15 cellular contexts compared by ENCODE assay signal in genomic region chr11:89893245-89893644, GRCh38. TPM values are rescaled to one million over a fixed set of nuclear protein-coding genes. Genes with fewer than 3 reads are reported as not detected.
"Had no signal": no experiment of that assay in that cellular context is flagged by ENCODE, and none has a peak within 500 bp of the region (broad histone marks: within the 10 kb centered on the region; RNA-seq: fewer than 3 reads in every experiment).

No MANE protein-coding gene starts in this region.

RNA-seq across cellular contexts. Expression of gene TRIM64B, which starts 15.0 kb away (rescaled TPM):
- total RNA-seq: activated B cell treated with CpG ODN at 0.5 μM for 24 hours; activated CD4-positive, alpha-beta memory T cell treated with anti-CD3 and anti-CD28 coated beads for 36 hours; activated CD4-positive, alpha-beta memory T cell treated with anti-CD3 and anti-CD28 coated beads, Interleukin-2, amount 10 ng/mL, durations not matched to agents 7 days and 5 days; activated CD4-positive, alpha-beta T cell treated with anti-CD3 and anti-CD28 coated beads for 36 hours; activated CD4-positive, alpha-beta T cell treated with anti-CD3 and anti-CD28 coated beads, Interleukin-2, amount 10 ng/mL, durations not matched to agents 24 days and 14 days; activated CD4-positive, alpha-beta T cell treated with anti-CD3 and anti-CD28 coated beads, Interleukin-2, amount 10 ng/mL, durations not matched to agents 7 days and 5 days; activated CD8-positive, alpha-beta memory T cell treated with anti-CD3 and anti-CD28 coated beads for 36 hours; activated CD8-positive, alpha-beta memory T cell treated with anti-CD3 and anti-CD28 coated beads, Interleukin-2, amount 10 ng/mL, durations not matched to agents 7 days and 5 days; activated CD8-positive, alpha-beta T cell treated with anti-CD3 and anti-CD28 coated beads for 36 hours; activated CD8-positive, alpha-beta T cell treated with anti-CD3 and anti-CD28 coated beads, Interleukin-2, amount 10 ng/mL, durations not matched to agents 7 days and 5 days; T-cell; T-helper 1 cell treated with Interleukin-12 subunit alpha and Interleukin-12 subunit beta and Interleukin-4 antibody, amounts not matched to agents 30 ng/mL and 1 ng/mL, for 36 hours; T-helper 17 cell; T-helper 2 cell treated with Interferon-gamma antibody and Interleukin-4, amounts not matched to agents 100 ng/mL and 5 ng/mL, for 36 hours; WTC11 had no signal

RNA-seq across cellular contexts. Expression of gene TRIM49D1, which starts 28.8 kb away (rescaled TPM):
- total RNA-seq: activated B cell treated with CpG ODN at 0.5 μM for 24 hours; activated CD4-positive, alpha-beta memory T cell treated with anti-CD3 and anti-CD28 coated beads for 36 hours; activated CD4-positive, alpha-beta memory T cell treated with anti-CD3 and anti-CD28 coated beads, Interleukin-2, amount 10 ng/mL, durations not matched to agents 7 days and 5 days; activated CD4-positive, alpha-beta T cell treated with anti-CD3 and anti-CD28 coated beads for 36 hours; activated CD4-positive, alpha-beta T cell treated with anti-CD3 and anti-CD28 coated beads, Interleukin-2, amount 10 ng/mL, durations not matched to agents 24 days and 14 days; activated CD4-positive, alpha-beta T cell treated with anti-CD3 and anti-CD28 coated beads, Interleukin-2, amount 10 ng/mL, durations not matched to agents 7 days and 5 days; activated CD8-positive, alpha-beta memory T cell treated with anti-CD3 and anti-CD28 coated beads for 36 hours; activated CD8-positive, alpha-beta memory T cell treated with anti-CD3 and anti-CD28 coated beads, Interleukin-2, amount 10 ng/mL, durations not matched to agents 7 days and 5 days; activated CD8-positive, alpha-beta T cell treated with anti-CD3 and anti-CD28 coated beads for 36 hours; activated CD8-positive, alpha-beta T cell treated with anti-CD3 and anti-CD28 coated beads, Interleukin-2, amount 10 ng/mL, durations not matched to agents 7 days and 5 days; T-cell; T-helper 1 cell treated with Interleukin-12 subunit alpha and Interleukin-12 subunit beta and Interleukin-4 antibody, amounts not matched to agents 30 ng/mL and 1 ng/mL, for 36 hours; T-helper 17 cell; T-helper 2 cell treated with Interferon-gamma antibody and Interleukin-4, amounts not matched to agents 100 ng/mL and 5 ng/mL, for 36 hours; WTC11 had no signal

RNA-seq across cellular contexts. Expression of gene TRIM49D2, which starts 30.6 kb away (rescaled TPM):
- total RNA-seq: activated B cell treated with CpG ODN at 0.5 μM for 24 hours; activated CD4-positive, alpha-beta memory T cell treated with anti-CD3 and anti-CD28 coated beads for 36 hours; activated CD4-positive, alpha-beta memory T cell treated with anti-CD3 and anti-CD28 coated beads, Interleukin-2, amount 10 ng/mL, durations not matched to agents 7 days and 5 days; activated CD4-positive, alpha-beta T cell treated with anti-CD3 and anti-CD28 coated beads for 36 hours; activated CD4-positive, alpha-beta T cell treated with anti-CD3 and anti-CD28 coated beads, Interleukin-2, amount 10 ng/mL, durations not matched to agents 24 days and 14 days; activated CD4-positive, alpha-beta T cell treated with anti-CD3 and anti-CD28 coated beads, Interleukin-2, amount 10 ng/mL, durations not matched to agents 7 days and 5 days; activated CD8-positive, alpha-beta memory T cell treated with anti-CD3 and anti-CD28 coated beads for 36 hours; activated CD8-positive, alpha-beta memory T cell treated with anti-CD3 and anti-CD28 coated beads, Interleukin-2, amount 10 ng/mL, durations not matched to agents 7 days and 5 days; activated CD8-positive, alpha-beta T cell treated with anti-CD3 and anti-CD28 coated beads for 36 hours; activated CD8-positive, alpha-beta T cell treated with anti-CD3 and anti-CD28 coated beads, Interleukin-2, amount 10 ng/mL, durations not matched to agents 7 days and 5 days; T-cell; T-helper 1 cell treated with Interleukin-12 subunit alpha and Interleukin-12 subunit beta and Interleukin-4 antibody, amounts not matched to agents 30 ng/mL and 1 ng/mL, for 36 hours; T-helper 17 cell; T-helper 2 cell treated with Interferon-gamma antibody and Interleukin-4, amounts not matched to agents 100 ng/mL and 5 ng/mL, for 36 hours; WTC11 had no signal
